ENCODE assay signal across 1 cellular context in the genomic region with DNA sequence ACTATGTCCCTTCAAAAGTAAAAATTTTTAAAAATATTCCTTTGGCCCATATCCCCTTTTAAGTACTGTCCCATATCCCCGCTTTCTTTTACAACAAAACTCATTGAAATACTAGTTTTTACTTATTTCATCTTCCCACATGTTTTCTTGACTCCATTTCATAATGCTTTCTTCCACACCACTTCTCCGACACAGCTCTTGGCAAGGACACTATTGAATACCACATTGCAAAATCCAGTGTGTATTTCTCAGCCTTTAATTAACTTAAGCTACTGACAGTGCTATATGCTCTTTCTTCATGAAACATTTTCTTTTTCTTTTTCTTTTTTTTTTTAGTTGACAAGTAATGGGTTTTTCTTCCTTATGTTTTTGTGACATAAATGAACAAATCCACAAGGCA.
TF ChIP-seq lines count a peak whose summit lies in the region.

No MANE protein-coding gene starts in this region.

TF ChIP-seq in K562, 482 proteins besides CTCF, POLR2A, EP300 and RAD21:
- TF ChIP-seq SLC30A9 (CRISPR knock-in tag; IDR thresholded peaks at IDR 0.05) (no peak), DDX20 (tag; IDR thresholded peaks at IDR 0.05; ENCODE audit: low read depth) (no peak), NFE2L1 (tag; IDR thresholded peaks at IDR 0.05; ENCODE audit: borderline replicate concordance, low read depth) (no peak), MTA1 (IDR thresholded peaks at IDR 0.05; ENCODE audit: borderline replicate concordance) (no peak), ZKSCAN3 (CRISPR knock-in tag; IDR thresholded peaks at IDR 0.05) (no peak), TCF3 (CRISPR knock-in tag; IDR thresholded peaks at IDR 0.05) (no peak), RBM14 (IDR thresholded peaks at IDR 0.05; ENCODE audit: borderline replicate concordance, insufficient read depth, low read depth, low read length) (no peak), SIN3B (IDR thresholded peaks at IDR 0.05; ENCODE audit: low read depth) (no peak), ETS2 (tag; IDR thresholded peaks at IDR 0.05; ENCODE audit: borderline replicate concordance, poor library complexity, severe bottlenecking) (no peak), TSC22D4 (tag; IDR thresholded peaks at IDR 0.05) (no peak), ZNF23 (CRISPR knock-in tag; IDR thresholded peaks at IDR 0.05) (no peak), ZBTB12 (CRISPR knock-in tag; IDR thresholded peaks at IDR 0.05) (no peak), ATF1 (CRISPR knock-in tag; IDR thresholded peaks at IDR 0.05) (no peak), ATF1 (tag; IDR thresholded peaks at IDR 0.05) (no peak), NR3C1 (CRISPR knock-in tag; IDR thresholded peaks at IDR 0.05) (no peak), ZFX (CRISPR knock-in tag; IDR thresholded peaks at IDR 0.05) (no peak), ESRRA (IDR thresholded peaks at IDR 0.05; ENCODE audit: borderline replicate concordance, low read depth) (no peak), IFI16 (CRISPR knock-in tag; IDR thresholded peaks at IDR 0.05) (no peak), E2F6 (IDR thresholded peaks at IDR 0.05; ENCODE audit: borderline replicate concordance in 1 of 2, extremely low read depth in 1 of 2, insufficient read depth in 1 of 2, insufficient read length in 1 of 2, low read depth in 1 of 2, low read length in 1 of 2, poor library complexity in 1 of 2, severe bottlenecking in 1 of 2) (no peak), ZEB2 (IDR thresholded peaks at IDR 0.05) (no peak), HDAC6 (IDR thresholded peaks at IDR 0.05; ENCODE audit: low read depth, low read length) (no peak)
